In genomic region chr1:155166006-155166372, GRCh38 we compare ENCODE assay signal across 16 cellular contexts. TPM values are rescaled to one million over a fixed set of nuclear protein-coding genes. Genes with fewer than 3 reads are reported as not detected.
DNase-seq lines count a peak whose midpoint lies in the region; ATAC-seq and TF ChIP-seq lines count a peak whose summit lies in the region.
"Had no signal": no experiment of that assay in that cellular context is flagged by ENCODE, and none has a peak within 500 bp of the region (broad histone marks: within the 10 kb centered on the region; RNA-seq: fewer than 3 reads in every experiment).

No MANE protein-coding gene starts in this region.

- no peaks in the 10 kb centered on the region for H3K36me3 ChIP-seq in GM23338 (ENCODE audit: insufficient read depth)
- no peaks in the 10 kb centered on the region for H3K36me3 ChIP-seq in SJCRH30
- peaks cover 16% of the 10 kb centered on the region for H3K36me3 ChIP-seq in iPS-18a (ENCODE audit: control insufficient read depth, low read depth, low read length)
- peaks cover 0 to 23% of the 10 kb centered on the region in 2 donors for H3K36me3 ChIP-seq in gastrocnemius medialis
- H3K36me3 ChIP-seq in OCI-LY7 (ENCODE audit: insufficient read depth, low read length) = peaks cover 18% of the 10 kb centered on the region; the same call in 1 of the 2 replicates

- DNase-seq in GM23338 (ENCODE audit: low spot score) (peak; percentile 57), SJCRH30 (peak in 1 of 2 experiments; percentile 35), gastrocnemius medialis (no peak), 8988T (no peak), OCI-LY7 (ENCODE audit: low spot score) (no peak), SW 1271 (lab: John Stamatoyannopoulos, UW) (no peak)
- no peak for DNase-seq in activated naive CD4-positive, alpha-beta T cell treated with anti-CD3 and anti-CD28 coated beads, Interleukin-2, amount 50 U/mL, for 16 hours
- DNase-seq: activated naive CD4-positive, alpha-beta T cell treated with anti-CD3 and anti-CD28 coated beads for 36 hours; Karpas-422; NCI-H1436 treated with DMSO at 0.1 percent for 48 hours; stimulated activated naive CD8-positive, alpha-beta T cell treated with anti-CD3 and anti-CD28 coated beads, Interleukin-15, amount 100 ng/mL, for 72 hours had no signal

- H3K4me1 Mint-ChIP-seq in GM23338 = peaks cover 11% of the 10 kb centered on the region

- H3K27ac ChIP-seq in GM23338 (ENCODE audit: low read depth) (no peak overlapping the region), SJCRH30 (no peak overlapping the region), iPS-18a (ENCODE audit: low read length) (no peak overlapping the region), gastrocnemius medialis (peak overlapping the region in 3 of 4 donors; percentile 53 to 74 (median 72)), OCI-LY7 (ENCODE audit: low read depth, low read length, poor library complexity, severe bottlenecking) (no peak overlapping the region)
- H3K27ac ChIP-seq: neutrophil had no signal

- peaks cover 15% of the 10 kb centered on the region for H3K36me3 Mint-ChIP-seq in GM23338 (ENCODE audit: low read depth)

- H3K27me3 Mint-ChIP-seq in GM23338 (ENCODE audit: insufficient read depth, low read depth, poor library complexity) = peaks cover 4% of the 10 kb centered on the region

- H3K4me3 ChIP-seq in GM23338 = peak overlapping the region; percentile 64
- peak overlapping the region; percentile 17; the same call in 1 of the 2 replicates for H3K4me3 ChIP-seq in SJCRH30
- H3K4me3 ChIP-seq in iPS-18a (ENCODE audit: low read length) = peak overlapping the region; percentile 53
- no peak overlapping the region for H3K4me3 ChIP-seq in gastrocnemius medialis
- no peak overlapping the region for H3K4me3 ChIP-seq in OCI-LY7 (ENCODE audit: low read depth, low read length, poor library complexity, severe bottlenecking)
- H3K4me3 ChIP-seq: HAP-1, skin epidermis had no signal

- H3F3A ChIP-seq in GM23338 (replicated peaks; ENCODE audit: low read depth) = peaks cover 21% of the 10 kb centered on the region

- intact Hi-C loops in gastrocnemius medialis (cut with DNase I; ENCODE audit: low total_unique reads) = no loop called here
- intact Hi-C loops in OCI-LY7 (cut with micrococcal nuclease; ENCODE audit: unreplicated experiment) = no loop called here

- peak overlapping the region; percentile 87; the same call in 1 of the 2 replicates for H3K27ac Mint-ChIP-seq in GM23338
- H3K27ac Mint-ChIP-seq: activated naive CD4-positive, alpha-beta T cell treated with anti-CD3 and anti-CD28 coated beads for 36 hours had no signal

- in situ Hi-C loops in gastrocnemius medialis (cut with MboI; ENCODE audit: low sequenced_read_pairs in 4 of 4) = loop anchor here (5.0 kb wide), 1 partner anchor 74 kb away; no protein-coding TSS in a partner anchor

- no peaks in the 10 kb centered on the region for H3K27me3 ChIP-seq in GM23338 (ENCODE audit: insufficient read depth)
- no peaks in the 10 kb centered on the region for H3K27me3 ChIP-seq in SJCRH30
- no peaks in the 10 kb centered on the region for H3K27me3 ChIP-seq in iPS-18a (ENCODE audit: control insufficient read depth, insufficient read depth, low read length)
- no peaks in the 10 kb centered on the region for H3K27me3 ChIP-seq in gastrocnemius medialis

- TF ChIP-seq POLR2A in gastrocnemius medialis (IDR thresholded peaks at IDR 0.05) = no peak

- H3K9me3 ChIP-seq in SJCRH30 (replicated peaks) (no peaks in the 10 kb centered on the region), iPS-18a (ENCODE audit: control insufficient read depth, low read depth, low read length) (no peaks in the 10 kb centered on the region), gastrocnemius medialis (no peaks in the 10 kb centered on the region), OCI-LY7 (ENCODE audit: low read length) (no peaks in the 10 kb centered on the region)
- H3K9me3 ChIP-seq: HAP-1, neutrophil had no signal

- peak; percentile 12 for ATAC-seq in GM23338
- ATAC-seq in gastrocnemius medialis = no peak
- ATAC-seq: SK-N-SH treated with all-trans-retinoic acid at 6 μM for 48 hours; stimulated activated naive CD8-positive, alpha-beta T cell treated with anti-CD3 and anti-CD28 coated beads, Interleukin-15, amount 100 ng/mL, for 72 hours had no signal

- H3K4me2 ChIP-seq in GM23338 = peak overlapping the region; percentile 95
- H3K4me2 ChIP-seq in OCI-LY7 (ENCODE audit: low read length) = no peak overlapping the region

- peaks cover under 1% of the 10 kb centered on the region; the same call in 1 of the 2 replicates for H3K79me2 ChIP-seq in GM23338 (replicated peaks; ENCODE audit: insufficient read depth)
- no peaks in the 10 kb centered on the region for H3K79me2 ChIP-seq in OCI-LY7 (ENCODE audit: insufficient read depth, low read depth, low read length)

- peaks cover 6% of the 10 kb centered on the region; the same call in 2 of the 3 replicates for H3K9me3 Mint-ChIP-seq in GM23338
- H3K9me3 Mint-ChIP-seq: activated naive CD4-positive, alpha-beta T cell treated with anti-CD3 and anti-CD28 coated beads for 36 hours; stimulated activated naive CD8-positive, alpha-beta T cell treated with anti-CD3 and anti-CD28 coated beads, Interleukin-15, amount 100 ng/mL, for 72 hours had no signal

- TF ChIP-seq CTCF in GM23338 (conservative IDR thresholded peaks at IDR 0.05; ENCODE audit: low read depth in 2 of 2) (no peak), gastrocnemius medialis (IDR thresholded peaks at IDR 0.05 in 4 of 5, conservative IDR thresholded peaks at IDR 0.05 in 1 of 5) (no peak), OCI-LY7 (conservative IDR thresholded peaks at IDR 0.05; ENCODE audit: low read length) (no peak)

- H4K20me1 ChIP-seq in GM23338 (replicated peaks; ENCODE audit: insufficient read depth) (no peaks in the 10 kb centered on the region), OCI-LY7 (ENCODE audit: insufficient read depth, low read length) (no peaks in the 10 kb centered on the region)

- CTCF ChIA-PET in OCI-LY7 (lab: Charles Lee; ENCODE audit: unreplicated experiment) = interaction anchor here (2.3 kb wide), 1 partner anchor 74 kb away, joined by 7 read pairs; no protein-coding TSS in a partner anchor

- peaks cover 16% of the 10 kb centered on the region; the same call in 1 of the 2 replicates for H3K4me1 ChIP-seq in GM23338 (ENCODE audit: insufficient read depth)
- peaks cover 3% of the 10 kb centered on the region; the same call in 1 of the 2 replicates for H3K4me1 ChIP-seq in SJCRH30
- H3K4me1 ChIP-seq in iPS-18a (ENCODE audit: control insufficient read depth, low read depth, low read length) = peaks cover 12% of the 10 kb centered on the region
- peaks cover 15% of the 10 kb centered on the region in 2 donors for H3K4me1 ChIP-seq in gastrocnemius medialis
- H3K4me1 ChIP-seq in OCI-LY7 (ENCODE audit: insufficient read depth, low read length, poor library complexity, severe bottlenecking) = peaks cover 12% of the 10 kb centered on the region
- H3K4me1 ChIP-seq: HAP-1 had no signal

- peak overlapping the region; percentile 9 for H3K9ac ChIP-seq in iPS-18a (ENCODE audit: low read length)

- H3K4me3 Mint-ChIP-seq in GM23338 = peak overlapping the region; percentile 85
- H3K4me3 Mint-ChIP-seq: activated naive CD4-positive, alpha-beta T cell treated with anti-CD3 and anti-CD28 coated beads for 36 hours had no signal

- H2AFZ ChIP-seq in GM23338 (peak overlapping the region; percentile 100), OCI-LY7 (ENCODE audit: low read length) (no peak overlapping the region)

- POLR2A ChIA-PET in OCI-LY7 (lab: Charles Lee) = interaction anchor here (0.6 kb wide), 2 partner anchors 109 to 132 kb away, joined by 4 to 5 read pairs; no protein-coding TSS in a partner anchor

- no TSS peak for BruUV-seq in OCI-LY7 (replicated peaks; lab: Mats Ljungman, UMichigan)

- H3K9me2 ChIP-seq in GM23338 (ENCODE audit: insufficient read depth) (no peaks in the 10 kb centered on the region), OCI-LY7 (ENCODE audit: insufficient read depth, low read length) (no peaks in the 10 kb centered on the region)

TF ChIP-seq in GM23338, 12 proteins besides CTCF, POLR2A, EP300 and RAD21 (continues in another document):
- TF ChIP-seq JUNB (IDR thresholded peaks at IDR 0.05; ENCODE audit: unreplicated experiment) (no peak), ZNF114 (CRISPR knock-in tag; IDR thresholded peaks at IDR 0.05) (no peak), STAT1 (IDR thresholded peaks at IDR 0.05; ENCODE audit: unreplicated experiment) (no peak)

RNA-seq across cellular contexts. Expression of gene KRTCAP2, which starts 7.1 kb away (rescaled TPM):
- 101 and 106 TPM in 2 replicates for total RNA-seq in GM23338 (2014; rRNA removed; shearing (Covaris generic))
- 579 and 628 TPM in 2 replicates for polyA plus RNA-seq in GM23338 (2016; fragmentation: Nextera tagmentation; extraction: Ambion mirVana)
- total RNA-seq in SJCRH30 (2014; rRNA removed; shearing (Covaris generic)) = 84.2 and 90.9 TPM in 2 replicates
- total RNA-seq in gastrocnemius medialis = 100 to 1,000 TPM in 1 of 4 donors, 10 to 100 TPM in 3; 59.6 to 102 (median 91.6) TPM
- total RNA-seq in OCI-LY7 (2014; rRNA removed; shearing (Covaris generic)) = 80.5 and 128 TPM in 2 replicates
- 141 and 166 TPM in 2 replicates for total RNA-seq in OCI-LY7 (2022)

RNA-seq across cellular contexts. Expression of gene TRIM46, which starts 7.7 kb away (rescaled TPM):
- total RNA-seq in GM23338 (2014; rRNA removed; shearing (Covaris generic)) = 15.4 and 18.8 TPM in 2 replicates
- 7.4 and 8.1 TPM in 2 replicates for polyA plus RNA-seq in GM23338 (2016; fragmentation: Nextera tagmentation; extraction: Ambion mirVana)
- total RNA-seq in SJCRH30 (2014; rRNA removed; shearing (Covaris generic)) = 0.79 and 1.0 TPM in 2 replicates
- total RNA-seq in gastrocnemius medialis (not detected), OCI-LY7 (2022) (3.9 and 4.5 TPM in 2 replicates)
- 1.3 and 3.1 TPM in 2 replicates for total RNA-seq in OCI-LY7 (2014; rRNA removed; shearing (Covaris generic))

RNA-seq across cellular contexts. Expression of gene DPM3, which starts 25.7 kb away (rescaled TPM):
- 13.6 and 19.2 TPM in 2 replicates for total RNA-seq in GM23338 (2014; rRNA removed; shearing (Covaris generic))
- 71.4 and 76.5 TPM in 2 replicates for polyA plus RNA-seq in GM23338 (2016; fragmentation: Nextera tagmentation; extraction: Ambion mirVana)
- 16.1 and 16.8 TPM in 2 replicates for total RNA-seq in SJCRH30 (2014; rRNA removed; shearing (Covaris generic))
- total RNA-seq in gastrocnemius medialis (10 to 100 TPM in 3 of 4 donors, 1 to 10 TPM in 1; 7.3 to 69.5 (median 57.9) TPM), OCI-LY7 (2022) (56.2 and 65.9 TPM in 2 replicates)
- 32.5 and 41.8 TPM in 2 replicates for total RNA-seq in OCI-LY7 (2014; rRNA removed; shearing (Covaris generic))

RNA-seq across cellular contexts. Expression of gene SLC50A1, which starts 30.3 kb away (rescaled TPM):
- 30.0 and 50.5 TPM in 2 replicates for total RNA-seq in GM23338 (2014; rRNA removed; shearing (Covaris generic))
- polyA plus RNA-seq in GM23338 (2016; fragmentation: Nextera tagmentation; extraction: Ambion mirVana) = 63.9 and 65.4 TPM in 2 replicates
- total RNA-seq in SJCRH30 (2014; rRNA removed; shearing (Covaris generic)) = 12.9 and 14.8 TPM in 2 replicates
- total RNA-seq in gastrocnemius medialis (10 to 100 TPM in 1 of 4 donors, 1 to 10 TPM in 3; 3.5 to 11.4 (median 8.2) TPM), OCI-LY7 (2022) (46.1 and 48.0 TPM in 2 replicates)
- total RNA-seq in OCI-LY7 (2014; rRNA removed; shearing (Covaris generic)) = 11.6 and 12.3 TPM in 2 replicates

RNA-seq across cellular contexts. Expression of gene EFNA1, which starts 38.3 kb away (rescaled TPM):
- 2.1 and 5.1 TPM in 2 replicates for total RNA-seq in GM23338 (2014; rRNA removed; shearing (Covaris generic))
- polyA plus RNA-seq in GM23338 (2016; fragmentation: Nextera tagmentation; extraction: Ambion mirVana) = 3.2 and 5.1 TPM in 2 replicates
- 1.8 and 2.2 TPM in 2 replicates for total RNA-seq in SJCRH30 (2014; rRNA removed; shearing (Covaris generic))
- total RNA-seq in gastrocnemius medialis (10 to 100 TPM; 12.6 to 35.1 (median 14.4) TPM), OCI-LY7 (2022) (not detected in 2 replicates)
- total RNA-seq in OCI-LY7 (2014; rRNA removed; shearing (Covaris generic)) = not detected in 2 replicates

Comparison
In these comparisons a context has a peak if more than half of its experiments do, and no peak if none do; other contexts are left out.
1. H3K27ac ChIP-seq: peak in gastrocnemius medialis (3 of 4); none in GM23338 (single experiment), SJCRH30 (single experiment), iPS-18a (single experiment) and OCI-LY7 (single experiment).
2. H3K4me3 ChIP-seq: peak in GM23338 (single experiment), SJCRH30 (single experiment) and iPS-18a (single experiment); none in gastrocnemius medialis (0 of 4) and OCI-LY7 (single experiment).